1 cellular context compared by ENCODE assay signal in genomic region chr9:91195372-91196012, GRCh38.
TF ChIP-seq lines count a peak whose summit lies in the region.

No MANE protein-coding gene starts in this region.

TF ChIP-seq in IMR-90, 13 proteins besides CTCF, POLR2A, EP300 and RAD21 (continued from another document):
- no peak for TF ChIP-seq USF2 (IDR thresholded peaks at IDR 0.05; ENCODE audit: low read depth, low read length)
- TF ChIP-seq CEBPB (IDR thresholded peaks at IDR 0.05; ENCODE audit: low read depth, low read length): no peak
- TF ChIP-seq CHD1 (IDR thresholded peaks at IDR 0.05; ENCODE audit: low read depth, low read length): no peak
- TF ChIP-seq MAZ (IDR thresholded peaks at IDR 0.05; ENCODE audit: borderline replicate concordance, low read depth, low read length): no peak
